Comparison of ENCODE assay signal across 11 cellular contexts in genomic region chr11:126544311-126545056, GRCh38.
DNase-seq lines count a peak whose midpoint lies in the region; ATAC-seq, FAIRE-seq and TF ChIP-seq lines count a peak whose summit lies in the region.
"Had no signal": no experiment of that assay in that cellular context is flagged by ENCODE, and none has a peak within 500 bp of the region (broad histone marks: within the 10 kb centered on the region; RNA-seq: fewer than 3 reads in every experiment).

No MANE protein-coding gene starts in this region.

- H3K27ac ChIP-seq in right atrium auricular region, result no peak overlapping the region

- no peaks in the 10 kb centered on the region for H3K36me3 ChIP-seq in right atrium auricular region

- DNase-seq in ELR (ENCODE audit: low read depth), result peak; percentile 20
- peak; percentile 71 for DNase-seq in NCI-H446 treated with DMSO at 0.1 percent for 48 hours (lab: John Stamatoyannopoulos, UW)
- peak; percentile 20 for DNase-seq in dermis blood vessel endothelial cell
- peak; percentile 55 for DNase-seq in myocyte (ENCODE audit: low read depth)
- no peak for DNase-seq in right atrium auricular region (ENCODE audit: low spot score)
- DNase-seq in D721Med (ENCODE audit: insufficient read length, low spot score), result no peak
- DNase-seq: activated naive CD4-positive, alpha-beta T cell treated with Interleukin-2 at 50 U/mL for 16 hours; SIG-M5; stimulated activated CD4-positive, alpha-beta T cell treated with anti-CD3 and anti-CD28 coated beads, Interleukin-4, amount 100 ng/mL, for 1 hour had no signal

- no peak overlapping the region for H3K4me3 ChIP-seq in right atrium auricular region

- no peak for FAIRE-seq in D721Med (lab: Jason Lieb, UNC)

- TF ChIP-seq POLR2A in GM18505 (IDR thresholded peaks at IDR 0.05; ENCODE audit: borderline replicate concordance, extremely low read depth, insufficient read depth, insufficient read length), result no peak

- no peaks in the 10 kb centered on the region for H3K4me1 ChIP-seq in right atrium auricular region

- no peaks in the 10 kb centered on the region for H3K27me3 ChIP-seq in right atrium auricular region

- H3K9me3 ChIP-seq in right atrium auricular region, result no peaks in the 10 kb centered on the region

- TF ChIP-seq CTCF in right atrium auricular region (IDR thresholded peaks at IDR 0.05) (no peak), D721Med (IDR thresholded peaks at IDR 0.05; ENCODE audit: insufficient read depth, missing control alignments) (no peak)

- no peak for ATAC-seq in GM18505 (IDR thresholded peaks at IDR 0.05; ENCODE audit: unreplicated experiment)
- ATAC-seq in HG03565 (IDR thresholded peaks at IDR 0.05; ENCODE audit: unreplicated experiment), result no peak

Comparison
In these comparisons a context has a peak if more than half of its experiments do, and no peak if none do; other contexts are left out.
1. DNase-seq: peak in ELR (single experiment), NCI-H446 treated with DMSO at 0.1 percent for 48 hours (single experiment), dermis blood vessel endothelial cell (single experiment) and myocyte (single experiment); none in right atrium auricular region (single experiment) and D721Med (single experiment).